ENCODE assay signal across 8 cellular contexts in genomic region chr13:42377640-42378382, GRCh38.
DNase-seq lines count a peak whose midpoint lies in the region; ATAC-seq, FAIRE-seq and TF ChIP-seq lines count a peak whose summit lies in the region.

No MANE protein-coding gene starts in this region.

- H3K9me3 ChIP-seq in SK-N-SH: no peaks in the 10 kb centered on the region

- TF ChIP-seq CTCF in lower leg skin (IDR thresholded peaks at IDR 0.05): no peak
- no peak for TF ChIP-seq CTCF in omental fat pad (IDR thresholded peaks at IDR 0.05)
- TF ChIP-seq CTCF in SK-N-SH (IDR thresholded peaks at IDR 0.05): no peak

- H3K4me2 ChIP-seq in SK-N-SH: no peak overlapping the region

- H3K79me2 ChIP-seq in SK-N-SH (ENCODE audit: insufficient read depth): no peaks in the 10 kb centered on the region

- no peak overlapping the region for H3K27ac ChIP-seq in SK-N-SH (ENCODE audit: low read depth in 2 of 2, low read length in 1 of 2)

- POLR2A ChIA-PET in SK-N-SH (lab: Yijun Ruan, JAX): no interaction called here

- CTCF ChIA-PET in SK-N-SH (lab: Yijun Ruan, JAX): interaction anchor here (1.1 kb wide), 1 partner anchor 12 kb away, joined by 4 read pairs; no protein-coding TSS in a partner anchor

- H3K36me3 ChIP-seq in SK-N-SH (replicated peaks in 1 of 2; ENCODE audit: control insufficient read depth in 1 of 2, insufficient read depth in 2 of 2, low read length in 1 of 2): no peaks in the 10 kb centered on the region

- no peak for TF ChIP-seq RAD21 in SK-N-SH (IDR thresholded peaks at IDR 0.05; ENCODE audit: low read length)

- H3K36me3 Mint-ChIP-seq in IgD-negative memory B cell: no peaks in the 10 kb centered on the region
- H3K36me3 Mint-ChIP-seq in activated T-helper 2 cell treated with anti-CD3 and anti-CD28 coated beads, Interferon-gamma antibody, Interleukin-2, Interleukin-4, amounts not matched to agents 10 μg/mL and 5 μg/mL and 100 μg/mL, durations not matched to agents 14 hours and 24 hours and 36 hours (ENCODE audit: low read depth): peaks cover 13% of the 10 kb centered on the region

- H3K4me1 ChIP-seq in SK-N-SH (ENCODE audit: control insufficient read depth in 1 of 2, insufficient read depth in 2 of 2, low read depth in 1 of 2, low read length in 1 of 2): no peaks in the 10 kb centered on the region

- H3K4me3 Mint-ChIP-seq in IgD-negative memory B cell: peak overlapping the region; percentile 27 to 87 (median 65)
- no peak overlapping the region for H3K4me3 Mint-ChIP-seq in activated T-helper 2 cell treated with anti-CD3 and anti-CD28 coated beads, Interferon-gamma antibody, Interleukin-2, Interleukin-4, amounts not matched to agents 10 μg/mL and 5 μg/mL and 100 μg/mL, durations not matched to agents 14 hours and 24 hours and 36 hours (ENCODE audit: low read depth)

- H3K9me3 Mint-ChIP-seq in IgD-negative memory B cell: no peaks in the 10 kb centered on the region
- peaks cover 15% of the 10 kb centered on the region for H3K9me3 Mint-ChIP-seq in activated T-helper 2 cell treated with anti-CD3 and anti-CD28 coated beads, Interferon-gamma antibody, Interleukin-2, Interleukin-4, amounts not matched to agents 10 μg/mL and 5 μg/mL and 100 μg/mL, durations not matched to agents 14 hours and 24 hours and 36 hours

- no peak for FAIRE-seq in RCC 7860 (lab: Jason Lieb, UNC)

- TF ChIP-seq EP300 in SK-N-SH (IDR thresholded peaks at IDR 0.05; ENCODE audit: borderline replicate concordance in 1 of 2, low read depth in 1 of 2, low read length in 1 of 2): no peak

- H4K20me1 ChIP-seq in SK-N-SH (ENCODE audit: insufficient read depth): no peaks in the 10 kb centered on the region

- no peaks in the 10 kb centered on the region for H3K9me2 ChIP-seq in SK-N-SH

- H3K9ac ChIP-seq in SK-N-SH: no peak overlapping the region

- H3F3A ChIP-seq in SK-N-SH (replicated peaks; ENCODE audit: insufficient read depth): no peaks in the 10 kb centered on the region

- peak overlapping the region; percentile 87 to 95 (median 90) for H3K27ac Mint-ChIP-seq in IgD-negative memory B cell
- H3K27ac Mint-ChIP-seq in activated T-helper 2 cell treated with anti-CD3 and anti-CD28 coated beads, Interferon-gamma antibody, Interleukin-2, Interleukin-4, amounts not matched to agents 10 μg/mL and 5 μg/mL and 100 μg/mL, durations not matched to agents 14 hours and 24 hours and 36 hours: peak overlapping the region; percentile 93

- peaks cover 33 to 40% (median 34%) of the 10 kb centered on the region in 3 donors for H3K4me1 Mint-ChIP-seq in IgD-negative memory B cell
- H3K4me1 Mint-ChIP-seq in activated T-helper 2 cell treated with anti-CD3 and anti-CD28 coated beads, Interferon-gamma antibody, Interleukin-2, Interleukin-4, amounts not matched to agents 10 μg/mL and 5 μg/mL and 100 μg/mL, durations not matched to agents 14 hours and 24 hours and 36 hours (ENCODE audit: low read depth): peaks cover 90% of the 10 kb centered on the region

- H3K27me3 ChIP-seq in SK-N-SH (ENCODE audit: insufficient read depth): no peaks in the 10 kb centered on the region

- H3K27me3 Mint-ChIP-seq in IgD-negative memory B cell: no peaks in the 10 kb centered on the region
- no peaks in the 10 kb centered on the region for H3K27me3 Mint-ChIP-seq in activated T-helper 2 cell treated with anti-CD3 and anti-CD28 coated beads, Interferon-gamma antibody, Interleukin-2, Interleukin-4, amounts not matched to agents 10 μg/mL and 5 μg/mL and 100 μg/mL, durations not matched to agents 14 hours and 24 hours and 36 hours (ENCODE audit: low read depth)

- H2AFZ ChIP-seq in SK-N-SH (ENCODE audit: low read depth): no peak overlapping the region

- TF ChIP-seq POLR2A in lower leg skin (IDR thresholded peaks at IDR 0.05): no peak

- intact Hi-C loops in activated T-helper 2 cell treated with anti-CD3 and anti-CD28 coated beads, Interferon-gamma antibody, Interleukin-2, Interleukin-4, amounts not matched to agents 10 μg/mL and 5 μg/mL and 100 μg/mL, durations not matched to agents 14 hours and 24 hours and 36 hours (cut with micrococcal nuclease): loop anchor here (1.0 to 10.0 kb wide), 7 partner anchors 15 to 1593 kb away; partner anchors contain the start of gene SLC25A15
- intact Hi-C loops in lower leg skin (cut with DNase I; ENCODE audit: low total_unique reads): no loop called here

- ATAC-seq in GM18498 (IDR thresholded peaks at IDR 0.05; ENCODE audit: unreplicated experiment) (peak; percentile 85), GM21447 (IDR thresholded peaks at IDR 0.05; ENCODE audit: unreplicated experiment) (peak; percentile 81), omental fat pad (ENCODE audit: low FRiP score) (no peak)

- H3K4me3 ChIP-seq in lower leg skin (ENCODE audit: low read depth, poor library complexity, severe bottlenecking) (no peak overlapping the region), SK-N-SH (ENCODE audit: low read depth in 2 of 2, low read length in 1 of 2) (no peak overlapping the region)

- 21 to 35% methylated on average over 4 of the region's 4 CpGs for WGBS in lower leg skin, 2 donors
- 38% methylated on average over 4 of the region's 4 CpGs for WGBS in SK-N-SH (ENCODE audit: low lambda C conversion rate)

- peak; percentile 63 for DNase-seq in activated T-helper 2 cell treated with anti-CD3 and anti-CD28 coated beads, Interferon-gamma antibody, Interleukin-2, Interleukin-4, amounts not matched to agents 10 μg/mL and 5 μg/mL and 100 μg/mL, durations not matched to agents 14 hours and 24 hours and 36 hours (ENCODE audit: low spot score)
- no peak for DNase-seq in lower leg skin (ENCODE audit: low spot score in 2 of 2)
- DNase-seq in RCC 7860 (ENCODE audit: low spot score): no peak
- DNase-seq in omental fat pad (ENCODE audit: low spot score): no peak
- no peak for DNase-seq in SK-N-SH

TF ChIP-seq in SK-N-SH, 30 proteins besides CTCF, POLR2A, EP300 and RAD21:
- TF ChIP-seq RFX5 (IDR thresholded peaks at IDR 0.05; ENCODE audit: low read length) (no peak), EZH2phosphoT487 (IDR thresholded peaks at IDR 0.05; ENCODE audit: borderline replicate concordance, low read depth) (no peak), SMC3 (IDR thresholded peaks at IDR 0.05; ENCODE audit: low read depth, low read length) (no peak)
